9 cellular contexts compared by ENCODE assay signal in the genomic region with DNA sequence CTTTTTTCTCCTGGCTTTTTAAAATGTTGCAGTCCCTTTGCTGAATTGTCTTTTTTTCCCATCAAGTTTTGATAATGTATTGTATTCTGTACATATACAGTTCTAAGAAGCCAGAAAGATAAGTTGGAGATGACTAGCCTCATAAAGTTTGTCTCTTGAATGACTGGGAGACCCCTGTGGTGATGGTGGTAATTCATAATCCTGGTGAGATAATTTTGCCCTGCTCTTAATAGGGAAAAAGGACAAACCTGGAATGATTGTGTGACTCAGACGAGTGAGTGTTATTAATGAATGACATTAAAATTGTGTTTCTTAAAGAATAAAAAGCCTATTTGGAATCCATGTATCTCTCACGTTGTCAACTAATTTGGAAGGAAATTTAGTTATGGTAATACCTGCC. TPM values are rescaled to one million over a fixed set of nuclear protein-coding genes. Genes with fewer than 3 reads are reported as not detected.
A peak's percentile ranks its signal among the peaks of the same experiment; 100 is the strongest.
DNase-seq lines count a peak whose midpoint lies in the region; ATAC-seq and TF ChIP-seq lines count a peak whose summit lies in the region.
"Had no signal": no experiment of that assay in that cellular context is flagged by ENCODE, and none has a peak within 500 bp of the region (broad histone marks: within the 10 kb centered on the region; RNA-seq: fewer than 3 reads in every experiment).

No MANE protein-coding gene starts in this region.

- no peaks in the 10 kb centered on the region for H3K9me3 Mint-ChIP-seq in dendritic cell treated with granulocyte-macrophage colony-stimulating factor and Interleukin-4, amounts not matched to agents 40 ng/mL and 50 ng/mL, for 4 days
- no peaks in the 10 kb centered on the region for H3K9me3 Mint-ChIP-seq in neural crest cell

- no peak for DNase-seq in DND-41
- DNase-seq in neural crest cell (ENCODE audit: low read depth, low spot score) = no peak
- no peak for DNase-seq in anterior cingulate cortex (lab: John Stamatoyannopoulos, UW)
- DNase-seq in cortex of kidney (lab: John Stamatoyannopoulos, UW) = no peak
- DNase-seq: left colon had no signal

- H3K4me3 ChIP-seq in DND-41 (ENCODE audit: low read depth in 1 of 2, low read length in 2 of 2) (peak overlapping the region; percentile 54 to 71; a peak in 3 of 4 replicates), Loucy (ENCODE audit: low read length, poor library complexity, severe bottlenecking) (peak overlapping the region; percentile 96)

- peak overlapping the region; percentile 95 for H3K27ac Mint-ChIP-seq in dendritic cell treated with granulocyte-macrophage colony-stimulating factor and Interleukin-4, amounts not matched to agents 40 ng/mL and 50 ng/mL, for 4 days
- H3K27ac Mint-ChIP-seq in neural crest cell (ENCODE audit: unreplicated experiment) = no peak overlapping the region

- H3K4me1 Mint-ChIP-seq in dendritic cell treated with granulocyte-macrophage colony-stimulating factor and Interleukin-4, amounts not matched to agents 40 ng/mL and 50 ng/mL, for 4 days (ENCODE audit: low read depth) = peaks cover 20% of the 10 kb centered on the region
- H3K4me1 Mint-ChIP-seq in neural crest cell = peaks cover 32% of the 10 kb centered on the region

- no peaks in the 10 kb centered on the region for H3K9me2 ChIP-seq in Loucy (replicated peaks; ENCODE audit: low read depth, low read length)

- no peak for TF ChIP-seq CTCF in DND-41 (IDR thresholded peaks at IDR 0.05; ENCODE audit: borderline replicate concordance, extremely low read depth, low read length, poor library complexity, severe bottlenecking)
- no peak for TF ChIP-seq CTCF in Loucy (conservative IDR thresholded peaks at IDR 0.05; ENCODE audit: low read length)
- TF ChIP-seq CTCF in neural crest cell (conservative IDR thresholded peaks at IDR 0.05) = no peak

- no peak overlapping the region; the same call in 1 of the 2 replicates for H3K27ac ChIP-seq in DND-41 (ENCODE audit: low read length)

- H3K36me3 Mint-ChIP-seq in dendritic cell treated with granulocyte-macrophage colony-stimulating factor and Interleukin-4, amounts not matched to agents 40 ng/mL and 50 ng/mL, for 4 days (ENCODE audit: low read depth) = peaks cover 21% of the 10 kb centered on the region
- peaks cover 12% of the 10 kb centered on the region for H3K36me3 Mint-ChIP-seq in neural crest cell (ENCODE audit: low read depth)

- no peaks in the 10 kb centered on the region for H3K27me3 ChIP-seq in DND-41 (ENCODE audit: insufficient read depth, low read length, poor library complexity)
- H3K27me3 ChIP-seq in Loucy (ENCODE audit: insufficient read depth, low read length, poor library complexity, severe bottlenecking) = peaks cover 5% of the 10 kb centered on the region

- H3K9ac ChIP-seq in DND-41 (ENCODE audit: low read depth, low read length) = peak overlapping the region; percentile 65
- H3K9ac ChIP-seq in Loucy (ENCODE audit: low read depth, low read length, poor library complexity, severe bottlenecking) = peak overlapping the region; percentile 89

- H4K20me1 ChIP-seq in DND-41 (ENCODE audit: insufficient read depth, low read length) (no peaks in the 10 kb centered on the region), Loucy (ENCODE audit: insufficient read depth, low read length, poor library complexity, severe bottlenecking) (no peaks in the 10 kb centered on the region)

- peaks cover 9% of the 10 kb centered on the region; the same call in 1 of the 2 replicates for H3K36me3 ChIP-seq in DND-41 (ENCODE audit: insufficient read depth, low read length)
- no peaks in the 10 kb centered on the region for H3K36me3 ChIP-seq in Loucy (ENCODE audit: insufficient read depth, low read length)

- H2AFZ ChIP-seq in DND-41 (ENCODE audit: low read depth, low read length) (no peak overlapping the region), Loucy (ENCODE audit: low read length) (no peak overlapping the region)

- no peaks in the 10 kb centered on the region for H3K9me3 ChIP-seq in DND-41 (ENCODE audit: insufficient read depth, low read length, severe bottlenecking)
- H3K9me3 ChIP-seq in Loucy (ENCODE audit: insufficient read depth, low read depth, low read length) = no peaks in the 10 kb centered on the region

- H3K27me3 Mint-ChIP-seq in dendritic cell treated with granulocyte-macrophage colony-stimulating factor and Interleukin-4, amounts not matched to agents 40 ng/mL and 50 ng/mL, for 4 days = peaks cover 1% of the 10 kb centered on the region
- no peaks in the 10 kb centered on the region for H3K27me3 Mint-ChIP-seq in neural crest cell (ENCODE audit: low read depth)

- H3K4me2 ChIP-seq in DND-41 (ENCODE audit: insufficient read depth, low read length) (peak overlapping the region; percentile 74), Loucy (ENCODE audit: low read depth, low read length, poor library complexity, severe bottlenecking) (peak overlapping the region; percentile 89)

- intact Hi-C loops in dendritic cell treated with granulocyte-macrophage colony-stimulating factor and Interleukin-4, amounts not matched to agents 40 ng/mL and 50 ng/mL, for 4 days (cut with micrococcal nuclease) = loop anchor here (2.0 to 10.0 kb wide), 3 partner anchors 638 to 678 kb away; partner anchors contain the start of genes CREBZF, DLG2, TMEM126A and TMEM126B

- H3K4me1 ChIP-seq in DND-41 (ENCODE audit: insufficient read depth, low read length) (peaks cover 24% of the 10 kb centered on the region), Loucy (ENCODE audit: insufficient read depth, low read length, poor library complexity, severe bottlenecking) (peaks cover 22% of the 10 kb centered on the region)

- ATAC-seq in DND-41 (ENCODE audit: insufficient read depth, low read depth) (no peak), GM19452 (IDR thresholded peaks at IDR 0.05; ENCODE audit: unreplicated experiment) (no peak), HG03175 (IDR thresholded peaks at IDR 0.05; ENCODE audit: unreplicated experiment) (no peak)

- H3K4me3 Mint-ChIP-seq in dendritic cell treated with granulocyte-macrophage colony-stimulating factor and Interleukin-4, amounts not matched to agents 40 ng/mL and 50 ng/mL, for 4 days = peak overlapping the region; percentile 97
- peak overlapping the region; percentile 99 for H3K4me3 Mint-ChIP-seq in neural crest cell

- H3F3A ChIP-seq in Loucy (ENCODE audit: low read depth) = no peaks in the 10 kb centered on the region

- H3K79me2 ChIP-seq in DND-41 (ENCODE audit: insufficient read depth, low read length) (peaks cover 34% of the 10 kb centered on the region), Loucy (ENCODE audit: insufficient read depth, low read length) (peaks cover 31% of the 10 kb centered on the region)

RNA-seq across cellular contexts. Expression of gene HIKESHI, which starts 1.2 kb away (rescaled TPM):
- 52.6 and 56.7 TPM in 2 replicates for total RNA-seq in neural crest cell

RNA-seq across cellular contexts. Expression of gene EED, which starts 58.7 kb away (rescaled TPM):
- 39.2 and 41.8 TPM in 2 replicates for total RNA-seq in neural crest cell
